Comparison of ENCODE assay signal across 8 cellular contexts in the genomic region with DNA sequence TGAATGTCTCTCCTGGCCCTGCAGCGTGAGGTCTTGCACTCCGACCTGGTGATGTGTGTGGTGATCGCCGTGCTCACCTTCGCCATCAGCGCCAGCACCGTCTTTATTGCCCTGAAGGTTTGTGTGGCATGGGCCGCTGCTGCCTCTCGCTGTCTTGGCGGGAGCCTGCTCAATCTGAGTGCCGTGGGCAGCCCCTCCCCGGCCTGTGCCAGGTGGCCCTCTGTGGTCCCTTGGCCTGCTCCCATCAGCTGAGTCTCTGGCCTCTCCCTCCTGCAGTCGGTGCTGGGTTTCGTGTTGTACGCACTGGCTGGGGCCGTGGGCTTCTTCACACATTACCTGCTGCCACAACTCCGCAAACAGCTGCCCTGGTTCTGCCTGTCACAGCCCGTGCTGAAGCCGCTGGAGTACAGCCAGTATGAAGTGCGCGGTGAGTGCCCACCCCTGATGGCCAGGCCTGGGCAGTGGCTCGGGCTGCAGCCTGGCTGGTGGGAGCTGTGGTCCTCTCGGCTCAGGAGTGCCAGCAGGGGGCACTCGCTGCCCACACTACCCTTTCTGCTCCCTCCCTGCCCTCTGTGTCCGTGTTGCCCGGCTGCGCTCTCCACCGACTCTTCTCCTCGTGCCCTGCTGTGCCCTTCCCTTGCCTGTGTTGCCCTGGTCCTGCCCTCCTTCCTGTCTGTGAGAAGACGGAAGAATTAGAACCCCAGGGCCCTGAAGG. TPM values are rescaled to one million over a fixed set of nuclear protein-coding genes. Genes with fewer than 3 reads are reported as not detected.
DNase-seq lines count a peak whose midpoint lies in the region; FAIRE-seq and TF ChIP-seq lines count a peak whose summit lies in the region.

No MANE protein-coding gene starts in this region.

- H4K91ac ChIP-seq in mesenchymal stem cell (ENCODE audit: low read length), result no peak overlapping the region

- no peak overlapping the region for H3K4ac ChIP-seq in mesenchymal stem cell (ENCODE audit: low read depth in 1 of 2, low read length in 2 of 2)

- H4K8ac ChIP-seq in mesenchymal stem cell (ENCODE audit: low read length), result no peak overlapping the region

- POLR2A ChIA-PET in BJ (lab: Charles Lee) (no interaction called here), HEK293T (lab: Yijun Ruan, JAX) (interaction anchor here (0.8 to 2.3 kb wide), 4 partner anchors 10 to 95 kb away, joined by 3 to 7 read pairs (median 4); partner anchors contain the start of genes PCNX3, RELA, RNASEH2C and SIPA1)

- H3K4me3 ChIP-seq in BJ (ENCODE audit: low read depth, low read length), result no peak overlapping the region
- no peak overlapping the region for H3K4me3 ChIP-seq in mammary epithelial cell (replicated peaks in 1 of 3; ENCODE audit: insufficient read depth in 1 of 3, low read depth in 2 of 3, low read length in 3 of 3)
- H3K4me3 ChIP-seq in kidney (ENCODE audit: low read length in 2 of 2), result no peak overlapping the region
- no peak overlapping the region for H3K4me3 ChIP-seq in mesenchymal stem cell (ENCODE audit: insufficient read depth in 1 of 2, low read depth in 1 of 2, low read length in 2 of 2)

- no peak overlapping the region for H2BK15ac ChIP-seq in mesenchymal stem cell (ENCODE audit: low read depth, poor library complexity, severe bottlenecking)

- H3K4me1 ChIP-seq in mammary epithelial cell (ENCODE audit: insufficient read depth, low read length) (no peaks in the 10 kb centered on the region), kidney (ENCODE audit: control insufficient read depth in 1 of 2, insufficient read depth in 1 of 2, low read depth in 1 of 2, low read length in 2 of 2) (no peaks in the 10 kb centered on the region), mesenchymal stem cell (ENCODE audit: control insufficient read depth, insufficient read depth, low read depth, low read length) (peaks cover 12% of the 10 kb centered on the region)

- H3K27ac ChIP-seq in mammary epithelial cell (ENCODE audit: insufficient read depth, low read depth, low read length) (no peak overlapping the region), kidney (ENCODE audit: low read depth in 2 of 2, low read length in 2 of 2) (no peak overlapping the region), mesenchymal stem cell (ENCODE audit: low read length, poor library complexity, severe bottlenecking) (no peak overlapping the region)

- H3K36me3 ChIP-seq in BJ (ENCODE audit: control insufficient read depth, insufficient read depth, low read length) (peaks cover 58% of the 10 kb centered on the region), mammary epithelial cell (ENCODE audit: insufficient read depth, low read length) (peaks cover 16% of the 10 kb centered on the region), kidney (ENCODE audit: control insufficient read depth in 1 of 2, insufficient read depth in 2 of 2, low read length in 2 of 2) (peaks cover 29 to 33% of the 10 kb centered on the region in 2 donors), mesenchymal stem cell (ENCODE audit: control insufficient read depth in 1 of 2, insufficient read depth in 2 of 2, low read depth in 1 of 2, low read length in 2 of 2) (peaks cover 93 to 94% of the 10 kb centered on the region in 2 experiments)

- no peak overlapping the region for H2AFZ ChIP-seq in mammary epithelial cell (ENCODE audit: low read depth, low read length)
- H2AFZ ChIP-seq in mesenchymal stem cell (ENCODE audit: low read depth, low read length), result no peak overlapping the region

- FAIRE-seq in kidney (lab: Jason Lieb, UNC), result no peak

- H3K4me2 ChIP-seq in mammary epithelial cell (ENCODE audit: insufficient read depth, low read depth, low read length) (no peak overlapping the region), mesenchymal stem cell (ENCODE audit: low read length, poor library complexity, severe bottlenecking) (no peak overlapping the region)

- no peaks in the 10 kb centered on the region for H3K27me3 ChIP-seq in BJ (ENCODE audit: control insufficient read depth, insufficient read depth, low read length)
- no peaks in the 10 kb centered on the region for H3K27me3 ChIP-seq in mammary epithelial cell (ENCODE audit: insufficient read depth, low read length)
- H3K27me3 ChIP-seq in mesenchymal stem cell (ENCODE audit: control insufficient read depth in 1 of 2, insufficient read depth in 1 of 2, low read length in 2 of 2), result no peaks in the 10 kb centered on the region

- DNase-seq in BJ (ENCODE audit: low read depth) (no peak), HEK293T (ENCODE audit: extremely low spot score) (peak; percentile 54), T-helper 1 cell (peak in 3 of 5 donors; percentile 49 to 54 (median 53)), mammary epithelial cell (no peak), kidney (peak; percentile 84), NCI-H774 (lab: John Stamatoyannopoulos, UW) (no peak), mesenchymal stem cell (no peak)
- DNase-seq in stimulated activated naive CD4-positive, alpha-beta T cell (lab: John Stamatoyannopoulos, UW), result peak; percentile 14 to 59 (median 48)

- in situ Hi-C loops in mammary epithelial cell (cut with MboI; ENCODE audit: low sequenced_read_pairs in 2 of 2), result no loop called here

- no peaks in the 10 kb centered on the region for H4K20me1 ChIP-seq in mammary epithelial cell (ENCODE audit: insufficient read depth, low read length)

- WGBS in mammary epithelial cell (ENCODE audit: low coverage, missing lambda C conversion rate), result 61% methylated on average over 14 of the region's 30 CpGs
- 90% methylated on average over 30 of the region's 30 CpGs for WGBS in mesenchymal stem cell

- H3K23ac ChIP-seq in mesenchymal stem cell (ENCODE audit: low read length in 2 of 2), result no peak overlapping the region

- H2BK12ac ChIP-seq in mesenchymal stem cell (ENCODE audit: low read length in 2 of 2), result no peak overlapping the region

- TF ChIP-seq CTCF in BJ (IDR thresholded peaks at IDR 0.05; ENCODE audit: insufficient read depth, low read depth, low read length), result peak; percentile 58
- peak; percentile 44 to 68 for TF ChIP-seq CTCF in mammary epithelial cell (conservative IDR thresholded peaks at IDR 0.05 in 1 of 2, IDR thresholded peaks at IDR 0.05 in 1 of 2; ENCODE audit: extremely low read depth in 1 of 2, insufficient read depth in 1 of 2, low read depth in 1 of 2, low read length in 2 of 2)
- TF ChIP-seq CTCF in kidney (IDR thresholded peaks at IDR 0.05; ENCODE audit: borderline replicate concordance, extremely low read depth, insufficient read depth), result peak; percentile 54

- H3K14ac ChIP-seq in mesenchymal stem cell (ENCODE audit: low read length in 2 of 2), result no peak overlapping the region

- no TSS peak for BruUV-seq in mammary epithelial cell (replicated peaks; lab: Mats Ljungman, UMichigan)

- H3K79me1 ChIP-seq in mesenchymal stem cell (replicated peaks; ENCODE audit: low read length, poor library complexity, severe bottlenecking), result peaks cover 51% of the 10 kb centered on the region

- H2BK120ac ChIP-seq in mesenchymal stem cell (ENCODE audit: low read depth, low read length), result no peak overlapping the region

- dilution Hi-C loops in mammary epithelial cell (cut with HindIII; ENCODE audit: low sequenced_read_pairs), result no loop called here

- H2AK5ac ChIP-seq in mesenchymal stem cell (ENCODE audit: low read length, severe bottlenecking), result no peak overlapping the region

- H3K9ac ChIP-seq in mammary epithelial cell (ENCODE audit: insufficient read depth, low read length), result no peak overlapping the region
- no peak overlapping the region for H3K9ac ChIP-seq in kidney (ENCODE audit: low read length in 2 of 2)
- no peak overlapping the region for H3K9ac ChIP-seq in mesenchymal stem cell (ENCODE audit: low read length)

- intact Hi-C loops in mammary epithelial cell (cut with micrococcal nuclease), result loop anchor here (1.0 kb wide), 1 partner anchor 86 kb away; no protein-coding TSS in a partner anchor
- intact Hi-C loops in kidney (cut with DNase I), result no loop called here

- H2BK5ac ChIP-seq in mesenchymal stem cell (ENCODE audit: low read depth, low read length, poor library complexity, severe bottlenecking), result no peak overlapping the region

- CTCF ChIA-PET in BJ (lab: Yijun Ruan, JAX), result interaction anchor here (0.6 to 1.8 kb wide), 10 partner anchors 8 to 134 kb away, joined by 3 to 10 read pairs (median 4); partner anchors contain the start of genes KAT5 and SIPA1
- CTCF ChIA-PET in HEK293T (lab: Yijun Ruan, JAX), result interaction anchor here (0.6 to 1.5 kb wide), 5 partner anchors 8 to 193 kb away, joined by 3 to 6 read pairs (median 5); partner anchors contain the start of gene SIPA1
- CTCF ChIA-PET in mammary epithelial cell (lab: Charles Lee; ENCODE audit: low non-redundant PET), result interaction anchor here (0.5 kb wide), 1 partner anchor 75 kb away, joined by 3 read pairs; no protein-coding TSS in a partner anchor

- no peaks in the 10 kb centered on the region for H3K79me2 ChIP-seq in mammary epithelial cell (ENCODE audit: insufficient read depth, low read length)

- no peak overlapping the region for H3K18ac ChIP-seq in mesenchymal stem cell (ENCODE audit: low read depth in 1 of 2, low read length in 2 of 2)

- H3K9me3 ChIP-seq in mammary epithelial cell (replicated peaks; ENCODE audit: insufficient read depth, low read length) (no peaks in the 10 kb centered on the region), kidney (ENCODE audit: control insufficient read depth in 1 of 2, low read length in 2 of 2) (no peaks in the 10 kb centered on the region), mesenchymal stem cell (ENCODE audit: control insufficient read depth, low read length) (no peaks in the 10 kb centered on the region)

RNA-seq across cellular contexts. Expression of gene PCNX3, which starts 10.2 kb away (rescaled TPM):
- polyA plus RNA-seq in BJ (2011; rRNA removed), result 9.8 and 19.7 TPM in 2 replicates
- 25.0 and 25.7 TPM in 2 replicates for polyA minus RNA-seq in BJ (2011; rRNA and poly(A)+ RNA removed)
- 10 to 100 TPM; 29.7 to 46.8 TPM for total RNA-seq in mammary epithelial cell
- polyA plus RNA-seq in mammary epithelial cell, result 24.6 TPM
- polyA minus RNA-seq in mammary epithelial cell, result 53.5 TPM
- total RNA-seq in kidney, result 44.4 TPM
- 13.6 TPM for polyA plus RNA-seq in kidney (ENCODE audit: insufficient read depth, low read depth, low replicate concordance)
- 21.5 TPM for polyA plus RNA-seq in mesenchymal stem cell (2013, experiment 1 of 2)
- polyA plus RNA-seq in mesenchymal stem cell (2013, experiment 2 of 2), result 19.8 TPM

RNA-seq across cellular contexts. Expression of gene MAP3K11, which starts 11.8 kb away (rescaled TPM):
- 11.7 and 18.1 TPM in 2 replicates for polyA plus RNA-seq in BJ (2011; rRNA removed)
- polyA minus RNA-seq in BJ (2011; rRNA and poly(A)+ RNA removed), result 14.3 and 18.0 TPM in 2 replicates
- 10 to 100 TPM; 29.2 to 52.8 TPM for total RNA-seq in mammary epithelial cell
- 22.6 TPM for polyA plus RNA-seq in mammary epithelial cell
- 46.9 TPM for polyA minus RNA-seq in mammary epithelial cell
- total RNA-seq in kidney, result 89.1 TPM
- polyA plus RNA-seq in kidney (ENCODE audit: insufficient read depth, low read depth, low replicate concordance), result 55.7 TPM
- polyA plus RNA-seq in mesenchymal stem cell (2013, experiment 1 of 2), result 36.7 TPM
- polyA plus RNA-seq in mesenchymal stem cell (2013, experiment 2 of 2), result 36.1 TPM

RNA-seq across cellular contexts. Expression of gene SIPA1, which starts 12.1 kb away (rescaled TPM):
- polyA plus RNA-seq in BJ (2011; rRNA removed), result 13.4 and 21.6 TPM in 2 replicates
- polyA minus RNA-seq in BJ (2011; rRNA and poly(A)+ RNA removed), result 19.5 and 34.3 TPM in 2 replicates
- total RNA-seq in mammary epithelial cell, result 10 to 100 TPM; 13.2 to 16.1 TPM
- polyA plus RNA-seq in mammary epithelial cell, result 7.5 TPM
- polyA minus RNA-seq in mammary epithelial cell, result 18.7 TPM
- 71.0 TPM for total RNA-seq in kidney
- 46.4 TPM for polyA plus RNA-seq in kidney (ENCODE audit: insufficient read depth, low read depth, low replicate concordance)
- polyA plus RNA-seq in mesenchymal stem cell (2013, experiment 1 of 2), result 35.0 TPM
- polyA plus RNA-seq in mesenchymal stem cell (2013, experiment 2 of 2), result 34.6 TPM

RNA-seq across cellular contexts. Expression of gene KCNK7, which starts 30.2 kb away (rescaled TPM):
- polyA plus RNA-seq in BJ (2011; rRNA removed) (0.06 and 0.07 TPM in 2 replicates), mammary epithelial cell (0.20 TPM), kidney (ENCODE audit: insufficient read depth, low read depth, low replicate concordance) (not detected)
- not detected in 2 replicates for polyA minus RNA-seq in BJ (2011; rRNA and poly(A)+ RNA removed)
- total RNA-seq in mammary epithelial cell (under 1 TPM; 0.17 to 0.24 TPM), kidney (0.25 TPM)
- 0.57 TPM for polyA minus RNA-seq in mammary epithelial cell
- 0.04 TPM for polyA plus RNA-seq in mesenchymal stem cell (2013, experiment 1 of 2)
- 0.08 TPM for polyA plus RNA-seq in mesenchymal stem cell (2013, experiment 2 of 2)

RNA-seq across cellular contexts. Expression of gene RELA, which starts 36.9 kb away (rescaled TPM):
- 27.6 and 46.2 TPM in 2 replicates for polyA plus RNA-seq in BJ (2011; rRNA removed)
- 31.1 and 36.4 TPM in 2 replicates for polyA minus RNA-seq in BJ (2011; rRNA and poly(A)+ RNA removed)
- total RNA-seq in mammary epithelial cell, result 10 to 100 TPM; 23.7 to 79.0 TPM
- 33.5 TPM for polyA plus RNA-seq in mammary epithelial cell
- polyA minus RNA-seq in mammary epithelial cell, result 61.3 TPM
- 81.6 TPM for total RNA-seq in kidney
- 34.8 TPM for polyA plus RNA-seq in kidney (ENCODE audit: insufficient read depth, low read depth, low replicate concordance)
- polyA plus RNA-seq in mesenchymal stem cell (2013, experiment 1 of 2), result 76.9 TPM
- polyA plus RNA-seq in mesenchymal stem cell (2013, experiment 2 of 2), result 76.3 TPM

Comparison
In these comparisons a context has a peak if more than half of its experiments do, and no peak if none do; other contexts are left out.
1. DNase-seq: peak in HEK293T (single experiment), T-helper 1 cell (3 of 5), kidney (single experiment) and stimulated activated naive CD4-positive, alpha-beta T cell (6 of 6); none in BJ (single experiment), mammary epithelial cell (single experiment), NCI-H774 (single experiment) and mesenchymal stem cell (single experiment).
2. Peak in every context shown above with its lines, with median percentiles within 50 percentile points of each other: CTCF ChIP-seq.